Comparison of ENCODE assay signal across 9 cellular contexts in genomic region chr4:86359944-86360478, GRCh38. TPM values are rescaled to one million over a fixed set of nuclear protein-coding genes. Genes with fewer than 3 reads are reported as not detected.
DNase-seq lines count a peak whose midpoint lies in the region; ATAC-seq, FAIRE-seq and TF ChIP-seq lines count a peak whose summit lies in the region.
"Had no signal": no experiment of that assay in that cellular context is flagged by ENCODE, and none has a peak within 500 bp of the region (broad histone marks: within the 10 kb centered on the region; RNA-seq: fewer than 3 reads in every experiment).

MAPK10 (minus strand) TSS chr4:86360053.

- TF ChIP-seq EP300 in SK-N-SH (IDR thresholded peaks at IDR 0.05; ENCODE audit: borderline replicate concordance in 1 of 2, low read depth in 1 of 2, low read length in 1 of 2) = peak in 1 of 2 experiments; percentile 37; a peak in 1 of 4 replicates
- peak in 1 of 2 experiments; percentile 65; a peak in 1 of 4 replicates for TF ChIP-seq EP300 in GM12878 (IDR thresholded peaks at IDR 0.05; ENCODE audit: borderline replicate concordance in 1 of 2, control insufficient read depth in 1 of 2, low read depth in 2 of 2, low read length in 2 of 2)

- CTCF ChIA-PET in SK-N-SH (lab: Yijun Ruan, JAX) (interaction anchor here (1.0 kb wide), 1 partner anchor 15 kb away, joined by 4 read pairs; no protein-coding TSS in a partner anchor), GM12878 (lab: Yijun Ruan, JAX) (interaction anchor here (0.5 kb wide), 1 partner anchor 324 kb away, joined by 3 read pairs; no protein-coding TSS in a partner anchor), HEK293T (lab: Yijun Ruan, JAX) (no interaction called here)

- peaks cover 0 to 3% of the 10 kb centered on the region in 2 experiments for H3K36me3 ChIP-seq in SK-N-SH (replicated peaks in 1 of 2; ENCODE audit: control insufficient read depth in 1 of 2, insufficient read depth in 2 of 2, low read length in 1 of 2)
- H3K36me3 ChIP-seq in GM12878 (ENCODE audit: control insufficient read depth in 2 of 2, insufficient read depth in 2 of 2, low read length in 1 of 2) = no peaks in the 10 kb centered on the region
- H3K36me3 ChIP-seq in rectal smooth muscle tissue (ENCODE audit: control insufficient read depth, insufficient read depth, low read length) = no peaks in the 10 kb centered on the region

- no peaks in the 10 kb centered on the region for H3K79me2 ChIP-seq in SK-N-SH (ENCODE audit: insufficient read depth)
- no peaks in the 10 kb centered on the region for H3K79me2 ChIP-seq in GM12878 (ENCODE audit: control insufficient read depth, insufficient read depth, low read length)

- H3K4me3 ChIP-seq in Jurkat, Clone E6-1 (ENCODE audit: low read length) = peak within 1 kb of the TSS; percentile 39
- H3K4me3 ChIP-seq in SK-N-SH (ENCODE audit: low read depth in 2 of 2, low read length in 1 of 2) (peak within 1 kb of the TSS; percentile 61 to 62), GM12878 (no peak within 1 kb of the TSS), rectal smooth muscle tissue (ENCODE audit: low read length) (peak within 1 kb of the TSS; percentile 59)

- H3K27ac ChIP-seq in SK-N-SH (ENCODE audit: low read depth in 2 of 2, low read length in 1 of 2) = peak within 1 kb of the TSS; percentile 45 to 94
- no peak within 1 kb of the TSS for H3K27ac ChIP-seq in GM12878 (ENCODE audit: control insufficient read depth, insufficient read depth)
- H3K27ac ChIP-seq in rectal smooth muscle tissue (ENCODE audit: low read depth, low read length) = no peak within 1 kb of the TSS

- intact Hi-C loops in GM12878 (cut with micrococcal nuclease; ENCODE audit: unreplicated experiment) = no loop called here

- 9% methylated on average over 12 of the region's 12 CpGs for WGBS in SK-N-SH (ENCODE audit: low lambda C conversion rate)
- WGBS in GM12878 (ENCODE audit: insufficient coverage, insufficient replicate concordance, low lambda C conversion rate, missing lambda C conversion rate) = 0% methylated on average over 12 of the region's 12 CpGs

- H3K4me2 ChIP-seq in SK-N-SH = peak within 1 kb of the TSS; percentile 81
- H3K4me2 ChIP-seq in GM12878 (ENCODE audit: control insufficient read depth, insufficient read depth) = peak within 1 kb of the TSS; percentile 61

- in situ Hi-C loops in GM12878 (cut with MboI) = no loop called here

- POLR2A ChIA-PET in SK-N-SH (lab: Yijun Ruan, JAX) = no interaction called here
- POLR2A ChIA-PET in GM12878 (lab: Charles Lee) = no interaction called here
- POLR2A ChIA-PET in HEK293T (lab: Yijun Ruan, JAX) = no interaction called here

- H2AFZ ChIP-seq in SK-N-SH (ENCODE audit: low read depth) (peak within 1 kb of the TSS; percentile 90), GM12878 (ENCODE audit: control insufficient read depth, low read depth, low read length) (peak within 1 kb of the TSS; percentile 50)

- DNase-seq in DMS79 treated with DMSO at 0.1 percent for 48 hours (lab: John Stamatoyannopoulos, UW) (peak; percentile 29), SK-N-SH (peak; percentile 76), GM12878 (ENCODE audit: low read depth, low spot score) (peak; percentile 62), iPS DF 4.7 (ENCODE audit: extremely low read depth, low spot score) (peak; percentile 72), HEK293T (ENCODE audit: extremely low spot score) (no peak)
- peak; percentile 65 for DNase-seq in Jurkat, Clone E6-1 (ENCODE audit: low read depth, low spot score)

- SMC1A ChIA-PET in GM12878 (lab: Charles Lee; ENCODE audit: uncharacterized antibody, unreplicated experiment) = no interaction called here

- H4K20me1 ChIP-seq in SK-N-SH (ENCODE audit: insufficient read depth) = no peaks in the 10 kb centered on the region
- H4K20me1 ChIP-seq in GM12878 (ENCODE audit: control insufficient read depth, insufficient read depth) = no peaks in the 10 kb centered on the region

- no peak for TF ChIP-seq POLR2A in GM12878 (IDR thresholded peaks at IDR 0.05; ENCODE audit: low read depth, low read length)

- no peak for TF ChIP-seq CTCF in SK-N-SH (IDR thresholded peaks at IDR 0.05)
- TF ChIP-seq CTCF in GM12878 (IDR thresholded peaks at IDR 0.05 in 2 of 3, conservative IDR thresholded peaks at IDR 0.05 in 1 of 3; ENCODE audit: control insufficient read depth in 2 of 3, extremely low read depth in 1 of 3, insufficient read depth in 1 of 3, low read depth in 3 of 3, low read length in 3 of 3) = no peak

- RAD21 ChIA-PET in GM12878 (lab: Charles Lee; ENCODE audit: unreplicated experiment) = no interaction called here

- H3K9me2 ChIP-seq in SK-N-SH = no peaks in the 10 kb centered on the region

- H3K27me3 ChIP-seq in SK-N-SH (ENCODE audit: insufficient read depth) (no peaks in the 10 kb centered on the region), GM12878 (replicated peaks in 1 of 2; ENCODE audit: control insufficient read depth in 2 of 2, insufficient read depth in 2 of 2, low read length in 1 of 2) (no peaks in the 10 kb centered on the region), rectal smooth muscle tissue (ENCODE audit: control insufficient read depth, insufficient read depth, low read length) (no peaks in the 10 kb centered on the region)

- TF ChIP-seq RAD21 in SK-N-SH (IDR thresholded peaks at IDR 0.05; ENCODE audit: low read length) (peak; percentile 26), GM12878 (IDR thresholded peaks at IDR 0.05; ENCODE audit: insufficient read depth, low read depth, low read length) (no peak)

- H3K9me3 ChIP-seq in SK-N-SH = no peaks in the 10 kb centered on the region
- no peaks in the 10 kb centered on the region for H3K9me3 ChIP-seq in GM12878 (replicated peaks; ENCODE audit: control insufficient read depth, insufficient read depth, low read length)

- no TSS peak for BruUV-seq in GM12878 (replicated peaks; lab: Mats Ljungman, UMichigan)

- FAIRE-seq in GM12878 (lab: Jason Lieb, UNC) = peak; percentile 84
- FAIRE-seq: TTC549 had no signal

- ATAC-seq in GM21526 (IDR thresholded peaks at IDR 0.05; ENCODE audit: low FRiP score, unreplicated experiment) (peak; percentile 99), GM12878 (peak; percentile 98)

- H3F3A ChIP-seq in SK-N-SH (replicated peaks; ENCODE audit: insufficient read depth) = no peaks in the 10 kb centered on the region

- H3K9ac ChIP-seq in SK-N-SH (peak within 1 kb of the TSS; percentile 53), GM12878 (ENCODE audit: control insufficient read depth, insufficient read depth, low read length) (no peak within 1 kb of the TSS), rectal smooth muscle tissue (ENCODE audit: low read length) (no peak within 1 kb of the TSS)

- peaks cover 0 to 15% of the 10 kb centered on the region in 2 experiments; a peak in 2 of 4 replicates for H3K4me1 ChIP-seq in SK-N-SH (ENCODE audit: control insufficient read depth in 1 of 2, insufficient read depth in 2 of 2, low read depth in 1 of 2, low read length in 1 of 2)
- peaks cover 3% of the 10 kb centered on the region; the same call in 1 of the 2 replicates for H3K4me1 ChIP-seq in GM12878 (ENCODE audit: control insufficient read depth, insufficient read depth, low read length)
- H3K4me1 ChIP-seq in rectal smooth muscle tissue (ENCODE audit: control insufficient read depth, insufficient read depth, low read length) = no peaks in the 10 kb centered on the region

TF ChIP-seq in SK-N-SH, 30 proteins besides CTCF, POLR2A, EP300 and RAD21 (continues in another document):
- TF ChIP-seq SMC3 (IDR thresholded peaks at IDR 0.05; ENCODE audit: low read depth, low read length) = no peak
- no peak for TF ChIP-seq EZH2phosphoT487 (IDR thresholded peaks at IDR 0.05; ENCODE audit: borderline replicate concordance, low read depth)
- TF ChIP-seq MXI1 (IDR thresholded peaks at IDR 0.05; ENCODE audit: low read depth, low read length) = peak; percentile 92
- 0 out of 2 replicates have a peak, but pooled peaks have one; percentile 4 for TF ChIP-seq TCF12 (IDR thresholded peaks at IDR 0.05)
- TF ChIP-seq FOXJ3 (CRISPR knock-in tag; IDR thresholded peaks at IDR 0.05) = peak; percentile 56; the same call in 1 of the 2 replicates

TF ChIP-seq in GM12878, 131 proteins besides CTCF, POLR2A, EP300 and RAD21 (continues in another document):
- no peak for TF ChIP-seq RELA (IDR thresholded peaks at IDR 0.05; ENCODE audit: borderline replicate concordance, partially characterized antibody)

TF ChIP-seq in HEK293T, 16 proteins besides CTCF, POLR2A, EP300 and RAD21:
- TF ChIP-seq PKNOX1 (IDR thresholded peaks at IDR 0.05) (no peak), TARDBP (IDR thresholded peaks at IDR 0.05) (no peak), BHLHE40 (IDR thresholded peaks at IDR 0.05; ENCODE audit: borderline replicate concordance) (no peak)

RNA-seq across cellular contexts. Expression of gene MAPK10, which starts in this region (rescaled TPM):
- not detected for polyA plus RNA-seq in Jurkat, Clone E6-1 (2012; ENCODE audit: insufficient read depth, insufficient read length)
- polyA plus RNA-seq in SK-N-SH (2012; rRNA removed) = 8.1 and 13.0 TPM in 2 replicates
- 5.7 and 5.9 TPM in 2 replicates for polyA plus RNA-seq in SK-N-SH (2012; cell fraction: cytosol; rRNA removed)
- 22.4 and 45.1 TPM in 2 replicates for polyA plus RNA-seq in SK-N-SH (2012; cell fraction: nucleus; rRNA removed)
- 123 and 124 TPM in 2 replicates for total RNA-seq in GM12878 (2013; cell fraction: nucleolus; rRNA removed)
- 3.6 and 5.0 TPM in 2 replicates for total RNA-seq in GM12878 (2014; rRNA removed)
- 3.8 and 4.6 TPM in 2 replicates for total RNA-seq in GM12878 (2014; rRNA removed; fragmentation: Illumina TruSeq; extraction: Trizol)
- 1.5 and 2.5 TPM in 2 replicates for total RNA-seq in GM12878 (2021)
- polyA plus RNA-seq in GM12878 (2011; ENCODE audit: low read depth) = not detected
- 4.2 and 5.3 TPM in 2 replicates for polyA plus RNA-seq in GM12878 (2011; rRNA removed)
- polyA plus RNA-seq in GM12878 (2011; cell fraction: cytosol; rRNA removed) = 1.4 and 2.2 TPM in 2 replicates
- polyA plus RNA-seq in GM12878 (2011; cell fraction: nucleus; rRNA removed) = 7.2 and 10.0 TPM in 2 replicates
- polyA plus RNA-seq in GM12878 (2012) = 0.23 and 0.24 TPM in 2 replicates
- 1.6 and 1.7 TPM in 2 replicates for polyA plus RNA-seq in GM12878 (2014; fragmentation: Illumina TruSeq; extraction: Trizol)
- polyA plus RNA-seq in GM12878 (2014; fragmentation: Nextera tagmentation; extraction: Ambion mirVana) = 1 to 10 TPM; 1.1 to 1.2 TPM
- 1.8 and 2.2 TPM in 2 replicates for polyA plus RNA-seq in GM12878 (2014; rRNA removed)
- 1 to 10 TPM; 3.1 TPM for polyA plus RNA-seq in GM12878 (2016; fragmentation: Nextera tagmentation; extraction: Ambion mirVana)
- 15.2 and 20.3 TPM in 2 replicates for polyA minus RNA-seq in GM12878 (2011; rRNA and poly(A)+ RNA removed)
- polyA minus RNA-seq in GM12878 (2011; cell fraction: cytosol; rRNA and poly(A)+ RNA removed) = 0.80 and 3.0 TPM in 2 replicates
- polyA minus RNA-seq in GM12878 (2011; cell fraction: nucleus; rRNA and poly(A)+ RNA removed) = 37.5 and 43.2 TPM in 2 replicates

Comparison
In these comparisons a context has a peak if more than half of its experiments do, and no peak if none do; other contexts are left out.
1. H3K27ac ChIP-seq: peak in SK-N-SH (2 of 2); none in GM12878 (single experiment) and rectal smooth muscle tissue (single experiment).